36 cellular contexts compared by ENCODE assay signal in the genomic region with DNA sequence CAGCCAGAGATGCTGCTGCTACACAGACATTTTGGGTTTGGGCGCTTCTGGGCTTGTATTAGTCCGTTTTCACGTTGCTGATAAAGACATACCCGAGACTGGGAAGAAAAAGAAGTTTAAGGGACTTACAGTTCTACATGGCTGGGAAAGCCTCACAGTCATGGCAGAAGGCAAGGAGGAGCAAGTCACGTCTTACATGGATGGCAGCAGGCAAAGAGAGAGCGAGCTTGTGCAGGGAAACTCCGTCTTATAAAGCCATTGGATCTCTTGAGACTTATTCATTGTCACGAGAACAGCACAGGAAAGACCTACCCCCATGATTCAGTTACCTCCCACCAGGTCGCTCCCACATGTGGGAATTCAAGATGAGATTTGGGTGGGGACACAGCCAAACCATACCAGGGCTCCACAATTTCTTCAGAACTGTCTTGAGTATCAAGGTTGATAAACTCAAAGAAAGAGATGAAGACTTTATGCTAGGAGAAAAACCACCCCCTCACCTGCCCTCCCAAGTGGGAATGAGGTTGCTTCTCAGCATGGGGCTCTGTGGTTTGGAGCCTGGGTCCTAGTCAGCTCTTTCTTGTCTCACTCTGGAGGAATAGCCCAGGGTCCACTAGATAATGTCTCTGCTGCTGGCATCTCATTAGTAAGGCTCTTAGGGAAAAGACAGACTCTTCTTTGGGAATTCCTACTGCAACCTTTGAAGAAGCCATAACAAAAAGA.
DNase-seq lines count a peak whose midpoint lies in the region; ATAC-seq, FAIRE-seq and TF ChIP-seq lines count a peak whose summit lies in the region.
"Had no signal": no experiment of that assay in that cellular context is flagged by ENCODE, and none has a peak within 500 bp of the region (broad histone marks: within the 10 kb centered on the region; RNA-seq: fewer than 3 reads in every experiment).

No MANE protein-coding gene starts in this region.

- no peak overlapping the region for H3K4ac ChIP-seq in IMR-90 (ENCODE audit: low read depth, low read length)

- H3K27me3 ChIP-seq in DND-41 (ENCODE audit: insufficient read depth, low read length, poor library complexity) (no peaks in the 10 kb centered on the region), IMR-90 (ENCODE audit: control insufficient read depth, insufficient read depth, low read length) (no peaks in the 10 kb centered on the region), K562 (ENCODE audit: control insufficient read depth in 2 of 2, insufficient read depth in 2 of 2, low read length in 2 of 2) (no peaks in the 10 kb centered on the region), esophagus muscularis mucosa (no peaks in the 10 kb centered on the region), ascending aorta (no peaks in the 10 kb centered on the region)
- H3K27me3 ChIP-seq: BE2C; BLaER1; BLaER1 treated with 17β-estradiol and CSF1 and Interleukin-3, amounts not matched to agents 10 nM and 100 nM had no signal

- no peaks in the 10 kb centered on the region for H3K79me1 ChIP-seq in IMR-90 (ENCODE audit: low read depth in 1 of 2, low read length in 2 of 2)

- H4K91ac ChIP-seq in IMR-90 (ENCODE audit: insufficient read depth, low read depth, low read length), result no peak overlapping the region

- H3K79me2 ChIP-seq in DND-41 (ENCODE audit: insufficient read depth, low read length) (no peaks in the 10 kb centered on the region), K562 (ENCODE audit: control insufficient read depth, insufficient read depth, low read length) (no peaks in the 10 kb centered on the region)

- H2AFZ ChIP-seq in DND-41 (ENCODE audit: low read depth, low read length) (no peak overlapping the region), IMR-90 (replicated peaks; ENCODE audit: low read length, poor library complexity) (no peak overlapping the region), K562 (ENCODE audit: low read depth, low read length) (no peak overlapping the region)

- in situ Hi-C loops in IMR-90 (cut with MboI; ENCODE audit: low sequenced_read_pairs), result no loop called here
- in situ Hi-C loops in K562 (cut with MboI), result no loop called here

- intact Hi-C loops in IMR-90 (cut with micrococcal nuclease) (no loop called here), K562 (cut with micrococcal nuclease) (no loop called here), esophagus muscularis mucosa (cut with DNase I) (no loop called here), ascending aorta (cut with DNase I) (no loop called here)

- H3K18ac ChIP-seq in IMR-90 (ENCODE audit: low read depth, low read length), result no peak overlapping the region

- no peak overlapping the region for H3K27ac Mint-ChIP-seq in natural killer cell treated with Interleukin-12 subunit alpha and Interleukin-12 subunit beta and Interleukin-15 and Interleukin-18, amount 100 ng/mL, for 72 hours
- H3K27ac Mint-ChIP-seq: B cell; CD14-positive monocyte; CD4-positive, alpha-beta memory T cell; CD4-positive, alpha-beta T cell; CD4-positive, CD25-positive, alpha-beta regulatory T cell; CD8-positive, alpha-beta memory T cell; CD8-positive, alpha-beta T cell had no signal

- H3K9me1 ChIP-seq in IMR-90 (ENCODE audit: insufficient read depth, low read length) (0 out of 2 replicates have a peak, but pooled peaks cover 3% of the 10 kb centered on the region), K562 (ENCODE audit: control insufficient read depth, insufficient read depth, low read length) (no peaks in the 10 kb centered on the region)

- H4K20me1 ChIP-seq in DND-41 (ENCODE audit: insufficient read depth, low read length) (no peaks in the 10 kb centered on the region), IMR-90 (ENCODE audit: insufficient read depth, low read length) (no peaks in the 10 kb centered on the region), K562 (replicated peaks; ENCODE audit: control insufficient read depth, insufficient read depth, low read length) (no peaks in the 10 kb centered on the region)
- H4K20me1 ChIP-seq: BLaER1; BLaER1 treated with 17β-estradiol and CSF1 and Interleukin-3, amounts not matched to agents 10 nM and 100 nM had no signal

- H3K23ac ChIP-seq in IMR-90 (ENCODE audit: low read depth, low read length), result no peak overlapping the region

- no peaks in the 10 kb centered on the region for H3K27me3 Mint-ChIP-seq in natural killer cell treated with Interleukin-12 subunit alpha and Interleukin-12 subunit beta and Interleukin-15 and Interleukin-18, amount 100 ng/mL, for 72 hours
- H3K27me3 Mint-ChIP-seq: B cell; CD4-positive, alpha-beta T cell; CD4-positive, CD25-positive, alpha-beta regulatory T cell had no signal

- dilution Hi-C loops in IMR-90 (cut with HindIII; ENCODE audit: low sequenced_read_pairs, unreplicated experiment), result no loop called here

- H4K8ac ChIP-seq in IMR-90 (ENCODE audit: low read depth in 2 of 2, low read length in 2 of 2), result no peak overlapping the region

- no peak for TF ChIP-seq POLR2A in IMR-90 (IDR thresholded peaks at IDR 0.05; ENCODE audit: low read depth, low read length)
- no peak for TF ChIP-seq POLR2A in K562 (conservative IDR thresholded peaks at IDR 0.05)
- no peak for TF ChIP-seq POLR2A in esophagus muscularis mucosa (IDR thresholded peaks at IDR 0.05; ENCODE audit: low read depth)

- no peak overlapping the region for H2BK15ac ChIP-seq in IMR-90 (ENCODE audit: low read depth, low read length)

- CTCF ChIA-PET in IMR-90 (lab: Yijun Ruan, JAX), result interaction anchor here (0.7 kb wide), 1 partner anchor 12 kb away, joined by 4 read pairs; no protein-coding TSS in a partner anchor
- CTCF ChIA-PET in K562 (lab: Yijun Ruan, JAX; ENCODE audit: low intra/inter-chr PET ratio), result interaction anchor here (0.7 kb wide), 1 partner anchor 1055 kb away, joined by 3 read pairs; no protein-coding TSS in a partner anchor

- no peak overlapping the region for H3K56ac ChIP-seq in IMR-90 (ENCODE audit: extremely low read depth, insufficient read depth, low read length)

- H3K27ac ChIP-seq in DND-41 (ENCODE audit: low read length) (peak overlapping the region; percentile 35), IMR-90 (ENCODE audit: insufficient read depth, low read length) (no peak overlapping the region), K562 (ENCODE audit: extremely low read depth, low read depth, low read length) (no peak overlapping the region), esophagus muscularis mucosa (replicated peaks in 1 of 4) (no peak overlapping the region), ascending aorta (no peak overlapping the region)
- H3K27ac ChIP-seq: 22Rv1; A549; BLaER1; BLaER1 treated with 17β-estradiol and CSF1 and Interleukin-3, amounts not matched to agents 10 nM and 100 nM; C4-2B had no signal

- no peak overlapping the region for H2BK120ac ChIP-seq in IMR-90 (ENCODE audit: low read depth, low read length)

- no peak for TF ChIP-seq RAD21 in IMR-90 (IDR thresholded peaks at IDR 0.05; ENCODE audit: low read length)
- TF ChIP-seq RAD21 in K562 (CRISPR knock-in tag; conservative IDR thresholded peaks at IDR 0.05 in 1 of 2, IDR thresholded peaks at IDR 0.05 in 1 of 2), result no peak

- H3K14ac ChIP-seq in IMR-90 (replicated peaks; ENCODE audit: low read depth, low read length), result no peak overlapping the region

- H3K4me1 Mint-ChIP-seq in natural killer cell treated with Interleukin-12 subunit alpha and Interleukin-12 subunit beta and Interleukin-15 and Interleukin-18, amount 100 ng/mL, for 72 hours (ENCODE audit: low read depth in 2 of 2), result no peaks in the 10 kb centered on the region
- H3K4me1 Mint-ChIP-seq: B cell; CD4-positive, alpha-beta memory T cell; CD8-positive, alpha-beta memory T cell had no signal

- H2AK5ac ChIP-seq in IMR-90 (ENCODE audit: low read depth, low read length), result 0 out of 2 replicates have a peak overlapping the region, but pooled peaks have one; percentile 3

- H3K4me2 ChIP-seq in DND-41 (ENCODE audit: insufficient read depth, low read length) (no peak overlapping the region), IMR-90 (ENCODE audit: low read depth, low read length) (no peak overlapping the region), K562 (ENCODE audit: insufficient read depth, low read length) (no peak overlapping the region)
- H3K4me2 ChIP-seq: A549; BLaER1; BLaER1 treated with 17β-estradiol and CSF1 and Interleukin-3, amounts not matched to agents 10 nM and 100 nM had no signal

- BruUV-seq in IMR-90 (replicated peaks; lab: Mats Ljungman, UMichigan) (no TSS peak), K562 (replicated peaks; lab: Mats Ljungman, UMichigan) (no TSS peak)

- H3K9me3 Mint-ChIP-seq in natural killer cell treated with Interleukin-12 subunit alpha and Interleukin-12 subunit beta and Interleukin-15 and Interleukin-18, amount 100 ng/mL, for 72 hours, result no peaks in the 10 kb centered on the region

- FAIRE-seq in K562 (lab: Jason Lieb, UNC), result no peak
- FAIRE-seq: A204.1, A549, D721Med had no signal

- H3K4me1 ChIP-seq in DND-41 (ENCODE audit: insufficient read depth, low read length), result peaks cover 24% of the 10 kb centered on the region
- H3K4me1 ChIP-seq in IMR-90 (ENCODE audit: control insufficient read depth, insufficient read depth, low read length), result peaks cover 7% of the 10 kb centered on the region
- H3K4me1 ChIP-seq in K562 (replicated peaks in 1 of 2; ENCODE audit: control insufficient read depth in 2 of 2, insufficient read depth in 2 of 2, low read length in 2 of 2), result no peaks in the 10 kb centered on the region
- H3K4me1 ChIP-seq in esophagus muscularis mucosa, result no peaks in the 10 kb centered on the region
- H3K4me1 ChIP-seq in ascending aorta, result no peaks in the 10 kb centered on the region
- H3K4me1 ChIP-seq: A549; BE2C; BLaER1; BLaER1 treated with 17β-estradiol and CSF1 and Interleukin-3, amounts not matched to agents 10 nM and 100 nM; Caco-2 had no signal

- H2BK5ac ChIP-seq in IMR-90 (ENCODE audit: low read depth, low read length, poor library complexity, severe bottlenecking), result no peak overlapping the region

- TF ChIP-seq CTCF in DND-41 (IDR thresholded peaks at IDR 0.05; ENCODE audit: borderline replicate concordance, extremely low read depth, low read length, poor library complexity, severe bottlenecking), result no peak
- TF ChIP-seq CTCF in IMR-90 (conservative IDR thresholded peaks at IDR 0.05; ENCODE audit: low read depth, low read length), result no peak
- TF ChIP-seq CTCF in K562 (IDR thresholded peaks at IDR 0.05 in 2 of 3, conservative IDR thresholded peaks at IDR 0.05 in 1 of 3; ENCODE audit: insufficient read depth in 2 of 3, low read depth in 1 of 3, low read length in 3 of 3), result no peak
- TF ChIP-seq CTCF in esophagus muscularis mucosa (IDR thresholded peaks at IDR 0.05), result no peak
- TF ChIP-seq CTCF in ascending aorta (IDR thresholded peaks at IDR 0.05), result no peak

- ATAC-seq in DND-41 (ENCODE audit: insufficient read depth, low read depth) (peak; percentile 68), IMR-90 (ENCODE audit: low read depth) (no peak), K562 (no peak)
- no peak for ATAC-seq in natural killer cell treated with Interleukin-12 subunit alpha and Interleukin-12 subunit beta and Interleukin-15 and Interleukin-18, amount 100 ng/mL, for 72 hours
- ATAC-seq: A549; CD8-positive, alpha-beta T cell had no signal

- no peak overlapping the region for H3K9ac ChIP-seq in DND-41 (ENCODE audit: low read depth, low read length)
- no peak overlapping the region for H3K9ac ChIP-seq in IMR-90 (ENCODE audit: low read depth, low read length)
- H3K9ac ChIP-seq in K562 (ENCODE audit: insufficient read depth in 1 of 2, low read depth in 2 of 2, low read length in 2 of 2), result no peak overlapping the region
- H3K9ac ChIP-seq: BLaER1; BLaER1 treated with 17β-estradiol and CSF1 and Interleukin-3, amounts not matched to agents 10 nM and 100 nM had no signal

- H3K36me3 ChIP-seq in DND-41 (ENCODE audit: insufficient read depth, low read length) (peaks cover 6% of the 10 kb centered on the region; the same call in 1 of the 2 replicates), IMR-90 (ENCODE audit: control insufficient read depth, insufficient read depth, low read length) (no peaks in the 10 kb centered on the region), K562 (ENCODE audit: control insufficient read depth, insufficient read depth, low read length) (no peaks in the 10 kb centered on the region), esophagus muscularis mucosa (no peaks in the 10 kb centered on the region), ascending aorta (no peaks in the 10 kb centered on the region)
- H3K36me3 ChIP-seq: BE2C had no signal

- no peaks in the 10 kb centered on the region for H3K36me3 Mint-ChIP-seq in natural killer cell treated with Interleukin-12 subunit alpha and Interleukin-12 subunit beta and Interleukin-15 and Interleukin-18, amount 100 ng/mL, for 72 hours
- H3K36me3 Mint-ChIP-seq: CD8-positive, alpha-beta T cell had no signal

- WGBS in IMR-90 (ENCODE audit: extremely low coverage in 2 of 2, insufficient read length in 1 of 2), 2 experiments, result 80% methylated on average over 1 of the region's 9 CpGs; no CpG with 5 or more reads in 1 of the 2 experiments
- 1% methylated on average over 9 of the region's 9 CpGs for WGBS in K562 (ENCODE audit: insufficient coverage, low coverage, missing lambda C conversion rate)
- WGBS in esophagus muscularis mucosa, result 93% methylated on average over 9 of the region's 9 CpGs

- no peak overlapping the region for H2BK20ac ChIP-seq in IMR-90 (ENCODE audit: low read depth, low read length)

- DNase-seq in DND-41 (no peak), IMR-90 (no peak), K562 (ENCODE audit: extremely low read depth in 1 of 4, low spot score in 3 of 4) (no peak), esophagus muscularis mucosa (ENCODE audit: extremely low spot score) (peak; percentile 77), NCI-H1092 (lab: John Stamatoyannopoulos, UW) (no peak), NCI-H2029 (lab: John Stamatoyannopoulos, UW) (no peak), ascending aorta (ENCODE audit: low spot score in 2 of 2) (no peak)
- no peak for DNase-seq in natural killer cell treated with Interleukin-12 subunit alpha and Interleukin-12 subunit beta and Interleukin-15 and Interleukin-18, amount 100 ng/mL, for 72 hours (ENCODE audit: low spot score)
- DNase-seq: 8988T; ACHN; AML-193; BE2C; C1 segment of cervical spinal cord; Caco-2; Calu3; CD4-positive, alpha-beta memory T cell; CD4-positive, alpha-beta T cell; CD4-positive, CD25-positive, alpha-beta regulatory T cell; CD8-positive, alpha-beta memory T cell; CD8-positive, alpha-beta T cell; COR-L47; DMS 273 treated with DMSO at 0.1 percent for 48 hours; DMS153; DMS53; DMS79; DMS79 treated with DMSO at 0.1 percent for 48 hours; EL had no signal

- no peak overlapping the region for H3K4me3 ChIP-seq in DND-41 (ENCODE audit: low read depth in 1 of 2, low read length in 2 of 2)
- H3K4me3 ChIP-seq in IMR-90 (ENCODE audit: insufficient read depth, low read depth, low read length), result no peak overlapping the region
- H3K4me3 ChIP-seq in K562, result no peak overlapping the region
- no peak overlapping the region for H3K4me3 ChIP-seq in esophagus muscularis mucosa
- H3K4me3 ChIP-seq in ascending aorta, result no peak overlapping the region
- H3K4me3 ChIP-seq: A549; BLaER1; BLaER1 treated with 17β-estradiol and CSF1 and Interleukin-3, amounts not matched to agents 10 nM and 100 nM had no signal

- POLR2A ChIA-PET in IMR-90 (lab: Charles Lee; ENCODE audit: unreplicated experiment) (no interaction called here), K562 (lab: Yijun Ruan, JAX) (interaction anchor here (0.7 kb wide), 1 partner anchor 12 kb away, joined by 4 read pairs; no protein-coding TSS in a partner anchor)

- no peak overlapping the region for H3K4me3 Mint-ChIP-seq in natural killer cell treated with Interleukin-12 subunit alpha and Interleukin-12 subunit beta and Interleukin-15 and Interleukin-18, amount 100 ng/mL, for 72 hours
- H3K4me3 Mint-ChIP-seq: B cell; CD14-positive monocyte; CD4-positive, alpha-beta memory T cell; CD4-positive, alpha-beta T cell; CD4-positive, CD25-positive, alpha-beta regulatory T cell; CD8-positive, alpha-beta memory T cell; CD8-positive, alpha-beta T cell had no signal

- no peak overlapping the region for H4K5ac ChIP-seq in IMR-90 (ENCODE audit: low read depth, low read length)

- TF ChIP-seq EP300 in K562 (IDR thresholded peaks at IDR 0.05; ENCODE audit: low read length) (no peak), esophagus muscularis mucosa (IDR thresholded peaks at IDR 0.05) (no peak)

- H2AK9ac ChIP-seq in IMR-90 (replicated peaks; ENCODE audit: low read depth, low read length, poor library complexity), result no peak overlapping the region

- peaks cover 5% of the 10 kb centered on the region for H3K9me3 ChIP-seq in DND-41 (ENCODE audit: insufficient read depth, low read length, severe bottlenecking)
- no peaks in the 10 kb centered on the region for H3K9me3 ChIP-seq in IMR-90 (ENCODE audit: control insufficient read depth, insufficient read depth, low read length)
- no peaks in the 10 kb centered on the region for H3K9me3 ChIP-seq in K562 (replicated peaks; ENCODE audit: control insufficient read depth, insufficient read depth, low read depth, low read length)
- H3K9me3 ChIP-seq in esophagus muscularis mucosa, result no peaks in the 10 kb centered on the region
- H3K9me3 ChIP-seq in ascending aorta, result no peaks in the 10 kb centered on the region
- H3K9me3 ChIP-seq: BE2C had no signal
